Comparison of ENCODE assay signal across 8 cellular contexts in genomic region chr9:133238851-133239532, GRCh38. TPM values are rescaled to one million over a fixed set of nuclear protein-coding genes. Genes with fewer than 3 reads are reported as not detected.
DNase-seq lines count a peak whose midpoint lies in the region; ATAC-seq, FAIRE-seq and TF ChIP-seq lines count a peak whose summit lies in the region.

No MANE protein-coding gene starts in this region.

- peak in 1 of 3 donors; percentile 34 for TF ChIP-seq CTCF in omental fat pad (IDR thresholded peaks at IDR 0.05)

- no peak for TF ChIP-seq POLR2A in GM12892 (IDR thresholded peaks at IDR 0.05; ENCODE audit: low read depth, low read length)

- FAIRE-seq in GM12892 (lab: Jason Lieb, UNC) (no peak), RCC 7860 (lab: Jason Lieb, UNC) (no peak)

- H3K27ac ChIP-seq in temporal lobe (ENCODE audit: low read depth, low read length) = peak overlapping the region; percentile 54

- peak; percentile 86 for ATAC-seq in omental fat pad (ENCODE audit: low FRiP score)

- DNase-seq in GM12892 (ENCODE audit: insufficient read length) = peak; percentile 73
- peak; percentile 11 for DNase-seq in RCC 7860 (ENCODE audit: low spot score)
- DNase-seq in activated gamma-delta T cell treated with anti-CD3 and anti-CD28 coated beads, Interleukin-2, amount 50 U/mL, for 16 hours (ENCODE audit: low read depth) = peak; percentile 42
- DNase-seq in globus pallidus (ENCODE audit: low spot score) = peak; percentile 15
- peak; percentile 53 for DNase-seq in omental fat pad (ENCODE audit: low spot score)
- DNase-seq in OCI-M2 (lab: John Stamatoyannopoulos, UW; ENCODE audit: unreplicated experiment) = no peak
- no peak for DNase-seq in NCI-H2107 treated with DMSO at 0.1 percent for 48 hours (lab: John Stamatoyannopoulos, UW; ENCODE audit: unreplicated experiment)

RNA-seq across cellular contexts. Expression of gene OBP2B, which starts 29.9 kb away (rescaled TPM):
- not detected for polyA plus RNA-seq in GM12892 (2012; ENCODE audit: missing spikeins)
- total RNA-seq in omental fat pad (not detected), temporal lobe (not detected)

RNA-seq across cellular contexts. Expression of gene ABO, which starts 36.0 kb away (rescaled TPM):
- polyA plus RNA-seq in GM12892 (2012; ENCODE audit: missing spikeins) = 0.19 TPM
- total RNA-seq in omental fat pad (1 to 10 TPM; 1.8 to 7.3 (median 4.0) TPM), temporal lobe (not detected)

Comparison
In these comparisons a context has a peak if more than half of its experiments do, and no peak if none do; other contexts are left out.
1. DNase-seq: peak in GM12892 (single experiment), RCC 7860 (single experiment), activated gamma-delta T cell treated with anti-CD3 and anti-CD28 coated beads, Interleukin-2, amount 50 U/mL, for 16 hours (single experiment), globus pallidus (single experiment) and omental fat pad (single experiment); none in OCI-M2 (single experiment) and NCI-H2107 treated with DMSO at 0.1 percent for 48 hours (single experiment).